In genomic region chr7:112788778-112789343, GRCh38 we compare ENCODE assay signal across 2 cellular contexts.
TF ChIP-seq lines count a peak whose summit lies in the region.

No MANE protein-coding gene starts in this region.

TF ChIP-seq in SK-N-SH, 30 proteins besides CTCF, POLR2A, EP300 and RAD21 (continued from another document):
- TF ChIP-seq USF1 (IDR thresholded peaks at IDR 0.05; ENCODE audit: borderline replicate concordance, low read depth) (no peak), RXRA (IDR thresholded peaks at IDR 0.05; ENCODE audit: borderline replicate concordance, low read depth) (no peak), JUND (IDR thresholded peaks at IDR 0.05) (no peak), TCF12 (IDR thresholded peaks at IDR 0.05) (no peak), SMC3 (IDR thresholded peaks at IDR 0.05; ENCODE audit: low read depth, low read length) (no peak), MAX (IDR thresholded peaks at IDR 0.05; ENCODE audit: low read depth) (no peak), YY1 (IDR thresholded peaks at IDR 0.05; ENCODE audit: low read depth) (no peak), FOXM1 (IDR thresholded peaks at IDR 0.05; ENCODE audit: low read depth) (no peak), USF2 (IDR thresholded peaks at IDR 0.05; ENCODE audit: borderline replicate concordance, low read depth, low read length) (no peak), MXI1 (IDR thresholded peaks at IDR 0.05; ENCODE audit: low read depth, low read length) (no peak), EZH2phosphoT487 (IDR thresholded peaks at IDR 0.05; ENCODE audit: borderline replicate concordance, low read depth) (no peak), GABPA (IDR thresholded peaks at IDR 0.05; ENCODE audit: low read depth) (no peak), NRF1 (IDR thresholded peaks at IDR 0.05; ENCODE audit: low read depth, low read length) (no peak), TEAD4 (IDR thresholded peaks at IDR 0.05; ENCODE audit: borderline replicate concordance, insufficient read depth) (no peak), FOXJ3 (CRISPR knock-in tag; IDR thresholded peaks at IDR 0.05) (no peak)

TF ChIP-seq in SK-N-SH treated with all-trans-retinoic acid at 6 μM for 48 hours, 23 proteins besides CTCF, POLR2A, EP300 and RAD21 (continued from another document):
- TF ChIP-seq TSHZ2 (CRISPR knock-in tag; IDR thresholded peaks at IDR 0.05) (no peak), ZNF8 (CRISPR knock-in tag; IDR thresholded peaks at IDR 0.05) (no peak), ZNF70 (CRISPR knock-in tag; IDR thresholded peaks at IDR 0.05) (no peak), RARB (CRISPR knock-in tag; IDR thresholded peaks at IDR 0.05) (no peak), TCF4 (CRISPR knock-in tag; IDR thresholded peaks at IDR 0.05; ENCODE audit: borderline replicate concordance) (no peak), ZFP3 (CRISPR knock-in tag; IDR thresholded peaks at IDR 0.05) (no peak), PATZ1 (CRISPR knock-in tag; IDR thresholded peaks at IDR 0.05; ENCODE audit: borderline replicate concordance) (no peak), ARNTL (CRISPR knock-in tag; IDR thresholded peaks at IDR 0.05; ENCODE audit: borderline replicate concordance, low read depth) (no peak), CSDC2 (CRISPR knock-in tag; IDR thresholded peaks at IDR 0.05) (no peak), OSR1 (CRISPR knock-in tag; IDR thresholded peaks at IDR 0.05) (no peak)
TF ChIP-seq in SK-N-SH treated with all-trans-retinoic acid at 6 μM for 48 hours: peak in this region for 0.
